Comparison of ENCODE assay signal across 12 cellular contexts in genomic region chr17:58224315-58224714, GRCh38. TPM values are rescaled to one million over a fixed set of nuclear protein-coding genes. Genes with fewer than 3 reads are reported as not detected.
DNase-seq lines count a peak whose midpoint lies in the region; FAIRE-seq and TF ChIP-seq lines count a peak whose summit lies in the region.
"Had no signal": no experiment of that assay in that cellular context is flagged by ENCODE, and none has a peak within 500 bp of the region (broad histone marks: within the 10 kb centered on the region; RNA-seq: fewer than 3 reads in every experiment).

No MANE protein-coding gene starts in this region.

- 5% methylated on average over 1 of the region's 1 CpG for WGBS in SK-N-SH (ENCODE audit: low lambda C conversion rate)

- H3K36me3 ChIP-seq in SK-N-SH (replicated peaks in 1 of 2; ENCODE audit: control insufficient read depth in 1 of 2, insufficient read depth in 2 of 2, low read length in 1 of 2) (no peaks in the 10 kb centered on the region), right atrium auricular region (no peaks in the 10 kb centered on the region), MM.1S (replicated peaks; ENCODE audit: insufficient read depth, low read length) (no peaks in the 10 kb centered on the region)

- no peak overlapping the region for H3K4me3 ChIP-seq in SK-N-SH (ENCODE audit: low read depth in 2 of 2, low read length in 1 of 2)
- no peak overlapping the region for H3K4me3 ChIP-seq in right atrium auricular region
- no peak overlapping the region for H3K4me3 ChIP-seq in MM.1S (ENCODE audit: low read length)

- CTCF ChIA-PET in HEK293T (lab: Yijun Ruan, JAX) = no interaction called here
- CTCF ChIA-PET in SK-N-SH (lab: Yijun Ruan, JAX) = interaction anchor here (0.5 to 1.1 kb wide), 2 partner anchors 13 to 102 kb away, joined by 3 to 4 read pairs; no protein-coding TSS in a partner anchor

- H3K79me2 ChIP-seq in SK-N-SH (ENCODE audit: insufficient read depth) = no peaks in the 10 kb centered on the region
- H3K79me2 ChIP-seq in MM.1S (ENCODE audit: low read length) = no peaks in the 10 kb centered on the region

- POLR2A ChIA-PET in HEK293T (lab: Yijun Ruan, JAX) = no interaction called here
- POLR2A ChIA-PET in SK-N-SH (lab: Yijun Ruan, JAX) = no interaction called here

- H3K9me3 ChIP-seq in SK-N-SH (no peaks in the 10 kb centered on the region), right atrium auricular region (no peaks in the 10 kb centered on the region), MM.1S (replicated peaks; ENCODE audit: insufficient read depth, low read length) (no peaks in the 10 kb centered on the region)
- H3K9me3 ChIP-seq: Caco-2 had no signal

- FAIRE-seq in GM19239 (lab: Jason Lieb, UNC) = no peak

- H4K20me1 ChIP-seq in SK-N-SH (ENCODE audit: insufficient read depth) = no peaks in the 10 kb centered on the region
- H4K20me1 ChIP-seq in MM.1S (ENCODE audit: insufficient read depth, low read length) = no peaks in the 10 kb centered on the region

- H3K27ac ChIP-seq in SK-N-SH (ENCODE audit: low read depth in 2 of 2, low read length in 1 of 2) (peak overlapping the region in 1 of 2 experiments; percentile 53; a peak in 2 of 4 replicates), right atrium auricular region (no peak overlapping the region), MM.1S (ENCODE audit: low read length) (no peak overlapping the region)

- H3F3A ChIP-seq in SK-N-SH (replicated peaks; ENCODE audit: insufficient read depth) (peaks cover 14% of the 10 kb centered on the region), MM.1S (ENCODE audit: insufficient read depth, low read length) (no peaks in the 10 kb centered on the region)

- H3K4me1 ChIP-seq in SK-N-SH (ENCODE audit: control insufficient read depth in 1 of 2, insufficient read depth in 2 of 2, low read depth in 1 of 2, low read length in 1 of 2) (peaks cover 3 to 5% of the 10 kb centered on the region in 2 experiments; a peak in 1 of 4 replicates), right atrium auricular region (peaks cover 0 to 8% of the 10 kb centered on the region in 2 donors), MM.1S (ENCODE audit: low read length) (peaks cover 6% of the 10 kb centered on the region; the same call in 1 of the 2 replicates)
- H3K4me1 ChIP-seq: Caco-2 had no signal

- no peaks in the 10 kb centered on the region for H3K9me2 ChIP-seq in SK-N-SH
- H3K9me2 ChIP-seq in MM.1S (replicated peaks; ENCODE audit: insufficient read depth, low read length) = no peaks in the 10 kb centered on the region

- H3K27me3 ChIP-seq in SK-N-SH (ENCODE audit: insufficient read depth) (no peaks in the 10 kb centered on the region; the same call in 1 of the 2 replicates), right atrium auricular region (no peaks in the 10 kb centered on the region), MM.1S (replicated peaks; ENCODE audit: insufficient read depth, low read length) (peaks cover 52% of the 10 kb centered on the region)

- no peak for TF ChIP-seq CTCF in SK-N-SH (IDR thresholded peaks at IDR 0.05)
- TF ChIP-seq CTCF in right atrium auricular region (IDR thresholded peaks at IDR 0.05) = no peak
- TF ChIP-seq CTCF in MM.1S (IDR thresholded peaks at IDR 0.05; ENCODE audit: low read length) = no peak

- H3K4me2 ChIP-seq in SK-N-SH (peak overlapping the region; percentile 32; the same call in 1 of the 2 replicates), MM.1S (ENCODE audit: low read depth, low read length) (no peak overlapping the region)

- TF ChIP-seq EP300 in SK-N-SH (IDR thresholded peaks at IDR 0.05; ENCODE audit: borderline replicate concordance in 1 of 2, low read depth in 1 of 2, low read length in 1 of 2) = peak in 1 of 2 experiments; percentile 50; a peak in 1 of 4 replicates

- H2AFZ ChIP-seq in SK-N-SH (ENCODE audit: low read depth) (0 out of 2 replicates have a peak overlapping the region, but pooled peaks have one; percentile 56), MM.1S (ENCODE audit: low read length) (no peak overlapping the region)

- TF ChIP-seq RAD21 in SK-N-SH (IDR thresholded peaks at IDR 0.05; ENCODE audit: low read length) = no peak

- H3K9ac ChIP-seq in SK-N-SH (no peak overlapping the region), MM.1S (ENCODE audit: low read length) (no peak overlapping the region)

- DNase-seq in AG08395 (ENCODE audit: low spot score) (peak; percentile 54), HEK293T (ENCODE audit: extremely low spot score) (no peak), SK-N-SH (no peak), glomerular visceral epithelial cell (ENCODE audit: extremely low spot score) (peak; percentile 70), right atrium auricular region (ENCODE audit: low spot score) (no peak), GM19239 (ENCODE audit: insufficient read length, low spot score) (no peak), MM.1S (no peak)
- no peak for DNase-seq in stimulated activated naive CD4-positive, alpha-beta T cell (lab: John Stamatoyannopoulos, UW)
- DNase-seq: activated gamma-delta T cell treated with Interleukin-2 at 50 U/mL for 16 hours; Caco-2; effector CD8-positive, alpha-beta T cell; naive B cell had no signal

TF ChIP-seq in HEK293T, 16 proteins besides CTCF, POLR2A, EP300 and RAD21:
- TF ChIP-seq ZNF384 (IDR thresholded peaks at IDR 0.05) (no peak), PKNOX1 (IDR thresholded peaks at IDR 0.05) (peak; percentile 44)

TF ChIP-seq in SK-N-SH, 30 proteins besides CTCF, POLR2A, EP300 and RAD21:
- no peak for TF ChIP-seq ZBTB33 (IDR thresholded peaks at IDR 0.05; ENCODE audit: borderline replicate concordance, low read depth)
- peak; percentile 92 for TF ChIP-seq JUND (IDR thresholded peaks at IDR 0.05)
- peak; percentile 93 for TF ChIP-seq FOSL2 (IDR thresholded peaks at IDR 0.05; ENCODE audit: borderline replicate concordance, low read depth)
- peak; percentile 66 for TF ChIP-seq TCF12 (IDR thresholded peaks at IDR 0.05)
- TF ChIP-seq RXRA (IDR thresholded peaks at IDR 0.05; ENCODE audit: borderline replicate concordance, low read depth) = no peak
- peak; percentile 40; the same call in 1 of the 2 replicates for TF ChIP-seq NFIC (IDR thresholded peaks at IDR 0.05; ENCODE audit: borderline replicate concordance)
- no peak for TF ChIP-seq EZH2phosphoT487 (IDR thresholded peaks at IDR 0.05; ENCODE audit: borderline replicate concordance, low read depth)
- TF ChIP-seq PBX3 (IDR thresholded peaks at IDR 0.05) = peak; percentile 95
- 0 out of 2 replicates have a peak, but pooled peaks have one; percentile 16 for TF ChIP-seq TEAD4 (IDR thresholded peaks at IDR 0.05; ENCODE audit: borderline replicate concordance, insufficient read depth)

RNA-seq across cellular contexts. Expression of gene MKS1, which starts 5.3 kb away (rescaled TPM):
- polyA plus RNA-seq in SK-N-SH (2012; rRNA removed) = 28.5 and 32.8 TPM in 2 replicates
- polyA plus RNA-seq in SK-N-SH (2012; cell fraction: cytosol; rRNA removed) = 22.0 and 22.7 TPM in 2 replicates
- 61.0 and 72.2 TPM in 2 replicates for polyA plus RNA-seq in SK-N-SH (2012; cell fraction: nucleus; rRNA removed)
- total RNA-seq in right atrium auricular region = 1 to 10 TPM; 4.8 to 6.4 TPM

RNA-seq across cellular contexts. Expression of gene LPO, which starts 14.1 kb away (rescaled TPM):
- 0.02 TPM in 1 of 2 replicates, not detected in the other for polyA plus RNA-seq in SK-N-SH (2012; rRNA removed)
- 0.05 TPM in 1 of 2 replicates, not detected in the other for polyA plus RNA-seq in SK-N-SH (2012; cell fraction: cytosol; rRNA removed)
- not detected in 2 replicates for polyA plus RNA-seq in SK-N-SH (2012; cell fraction: nucleus; rRNA removed)
- total RNA-seq in right atrium auricular region = not detected

RNA-seq across cellular contexts. Expression of gene EPX, which starts 31.8 kb away (rescaled TPM):
- 0.02 TPM in 1 of 2 replicates, not detected in the other for polyA plus RNA-seq in SK-N-SH (2012; rRNA removed)
- not detected in 2 replicates for polyA plus RNA-seq in SK-N-SH (2012; cell fraction: cytosol; rRNA removed)
- polyA plus RNA-seq in SK-N-SH (2012; cell fraction: nucleus; rRNA removed) = not detected in 2 replicates
- total RNA-seq in right atrium auricular region = not detected
- total RNA-seq: Caco-2 had no signal

RNA-seq across cellular contexts. Expression of gene MPO, which starts 56.4 kb away (rescaled TPM):
- not detected in 2 replicates for polyA plus RNA-seq in SK-N-SH (2012; rRNA removed)
- polyA plus RNA-seq in SK-N-SH (2012; cell fraction: cytosol; rRNA removed) = not detected in 2 replicates
- polyA plus RNA-seq in SK-N-SH (2012; cell fraction: nucleus; rRNA removed) = not detected in 2 replicates
- total RNA-seq in right atrium auricular region = under 1 TPM; 0.12 to 0.30 TPM

RNA-seq across cellular contexts. Expression of gene OR4D2, which starts 57.5 kb away (rescaled TPM):
- polyA plus RNA-seq in SK-N-SH (2012; rRNA removed) = not detected in 2 replicates
- not detected in 2 replicates for polyA plus RNA-seq in SK-N-SH (2012; cell fraction: cytosol; rRNA removed)
- polyA plus RNA-seq in SK-N-SH (2012; cell fraction: nucleus; rRNA removed) = not detected in 2 replicates
- not detected for total RNA-seq in right atrium auricular region
- total RNA-seq: Caco-2 had no signal

Comparison
In these comparisons a context has a peak if more than half of its experiments do, and no peak if none do; other contexts are left out.
1. DNase-seq: peak in AG08395 (single experiment) and glomerular visceral epithelial cell (single experiment); none in HEK293T (single experiment), SK-N-SH (single experiment), stimulated activated naive CD4-positive, alpha-beta T cell (0 of 6), right atrium auricular region (single experiment), GM19239 (single experiment) and MM.1S (single experiment).